In genomic region chr12:126258190-126258589, GRCh38 we compare ENCODE assay signal across 35 cellular contexts.
DNase-seq lines count a peak whose midpoint lies in the region; ATAC-seq and TF ChIP-seq lines count a peak whose summit lies in the region.
"Had no signal": no experiment of that assay in that cellular context is flagged by ENCODE, and none has a peak within 500 bp of the region (broad histone marks: within the 10 kb centered on the region; RNA-seq: fewer than 3 reads in every experiment).

No MANE protein-coding gene starts in this region.

- TF ChIP-seq CTCF in esophagus muscularis mucosa (IDR thresholded peaks at IDR 0.05) (no peak), lung (IDR thresholded peaks at IDR 0.05; ENCODE audit: control extremely low read depth, extremely low read depth) (no peak), type B pancreatic cell (conservative IDR thresholded peaks at IDR 0.05) (no peak), neural progenitor cell (IDR thresholded peaks at IDR 0.05) (no peak)

- no peak overlapping the region for H2BK5ac ChIP-seq in neuronal stem cell (ENCODE audit: low read length)

- H3K27me3 Mint-ChIP-seq in type B pancreatic cell (peaks cover 16% of the 10 kb centered on the region), neural progenitor cell (ENCODE audit: insufficient read depth, low read depth) (peaks cover 2% of the 10 kb centered on the region)
- H3K27me3 Mint-ChIP-seq: B cell; CD4-positive, alpha-beta memory T cell; CD4-positive, alpha-beta T cell; CD4-positive, CD25-positive, alpha-beta regulatory T cell; CD8-positive, alpha-beta memory T cell had no signal

- no peak overlapping the region for H2BK12ac ChIP-seq in neuronal stem cell (ENCODE audit: low read length)

- H3K27me3 ChIP-seq in esophagus muscularis mucosa (no peaks in the 10 kb centered on the region), lung (ENCODE audit: control insufficient read depth, insufficient read depth) (no peaks in the 10 kb centered on the region), neuronal stem cell (ENCODE audit: control insufficient read depth in 3 of 3, insufficient read depth in 3 of 3, low read depth in 1 of 3, low read length in 3 of 3) (no peaks in the 10 kb centered on the region), neural progenitor cell (no peaks in the 10 kb centered on the region)
- H3K27me3 ChIP-seq: BE2C; BLaER1; BLaER1 treated with 17β-estradiol and CSF1 and Interleukin-3, amounts not matched to agents 10 nM and 100 nM had no signal

- no peak overlapping the region for H4K8ac ChIP-seq in neuronal stem cell (ENCODE audit: low read depth, low read length)

- H3K4me1 Mint-ChIP-seq in type B pancreatic cell (ENCODE audit: unreplicated experiment) (no peaks in the 10 kb centered on the region), neural progenitor cell (no peaks in the 10 kb centered on the region)
- H3K4me1 Mint-ChIP-seq: B cell; CD14-positive monocyte; CD4-positive, alpha-beta memory T cell; CD4-positive, CD25-positive, alpha-beta regulatory T cell; CD8-positive, alpha-beta memory T cell had no signal

- H3K27ac ChIP-seq in esophagus muscularis mucosa (replicated peaks in 1 of 4) (no peak overlapping the region), lung (ENCODE audit: low read depth in 1 of 2, low read length in 1 of 2) (no peak overlapping the region), neuronal stem cell (replicated peaks; ENCODE audit: low read length) (no peak overlapping the region), neural progenitor cell (no peak overlapping the region)
- H3K27ac ChIP-seq: 22Rv1; A549; BLaER1; BLaER1 treated with 17β-estradiol and CSF1 and Interleukin-3, amounts not matched to agents 10 nM and 100 nM; C4-2B had no signal

- intact Hi-C loops in esophagus muscularis mucosa (cut with DNase I) = no loop called here

- no peak overlapping the region for H2BK15ac ChIP-seq in neuronal stem cell (ENCODE audit: low read length)

- 86% methylated on average over 3 of the region's 3 CpGs for WGBS in esophagus muscularis mucosa
- WGBS in lung, 2 donors = 90 to 93% methylated on average over 3 of the region's 3 CpGs
- whole genome bisulfite sequencing in neuronal stem cell (ENCODE audit: extremely low coverage in 2 of 2, insufficient read length in 2 of 2, insufficient replicate concordance in 1 of 2), 2 donors = no CpG with 5 or more reads among the region's 3 CpGs

- H3K27ac Mint-ChIP-seq in type B pancreatic cell = no peak overlapping the region
- no peak overlapping the region for H3K27ac Mint-ChIP-seq in neural progenitor cell
- H3K27ac Mint-ChIP-seq: B cell; CD4-positive, alpha-beta memory T cell; CD4-positive, alpha-beta T cell; CD4-positive, CD25-positive, alpha-beta regulatory T cell; CD8-positive, alpha-beta memory T cell; CD8-positive, alpha-beta T cell had no signal

- H3K9me3 ChIP-seq in esophagus muscularis mucosa (no peaks in the 10 kb centered on the region), lung (ENCODE audit: control insufficient read depth in 2 of 2, insufficient read depth in 1 of 2, low read length in 1 of 2) (peaks cover 0 to 2% of the 10 kb centered on the region in 2 donors), neuronal stem cell (replicated peaks in 1 of 2; ENCODE audit: control insufficient read depth in 2 of 2, insufficient read depth in 1 of 2, low read depth in 1 of 2, low read length in 2 of 2) (no peaks in the 10 kb centered on the region), neural progenitor cell (ENCODE audit: low read depth) (no peaks in the 10 kb centered on the region)
- H3K9me3 ChIP-seq: A549; BLaER1; BLaER1 treated with 17β-estradiol and CSF1 and Interleukin-3, amounts not matched to agents 10 nM and 100 nM; Caco-2 had no signal

- no peaks in the 10 kb centered on the region for H3F3A ChIP-seq in neural progenitor cell (ENCODE audit: low read depth)

- no peak overlapping the region for H3K4me3 ChIP-seq in esophagus muscularis mucosa
- H3K4me3 ChIP-seq in lung = no peak overlapping the region
- H3K4me3 ChIP-seq in neuronal stem cell (ENCODE audit: low read length in 2 of 2) = no peak overlapping the region
- no peak overlapping the region for H3K4me3 ChIP-seq in neural progenitor cell
- H3K4me3 ChIP-seq: A549; BLaER1; BLaER1 treated with 17β-estradiol and CSF1 and Interleukin-3, amounts not matched to agents 10 nM and 100 nM had no signal

- no peaks in the 10 kb centered on the region for H3K79me2 ChIP-seq in neural progenitor cell (ENCODE audit: low read depth)

- no peaks in the 10 kb centered on the region for H3K4me1 ChIP-seq in esophagus muscularis mucosa
- H3K4me1 ChIP-seq in lung (ENCODE audit: control insufficient read depth in 2 of 2, insufficient read depth in 2 of 2, low read length in 2 of 2) = no peaks in the 10 kb centered on the region
- H3K4me1 ChIP-seq in neuronal stem cell (ENCODE audit: control insufficient read depth in 2 of 2, insufficient read depth in 1 of 2, low read depth in 1 of 2, low read length in 2 of 2) = peaks cover 0 to 6% of the 10 kb centered on the region in 2 donors
- H3K4me1 ChIP-seq in neural progenitor cell = no peaks in the 10 kb centered on the region
- H3K4me1 ChIP-seq: A549; BE2C; BLaER1; BLaER1 treated with 17β-estradiol and CSF1 and Interleukin-3, amounts not matched to agents 10 nM and 100 nM; Caco-2 had no signal

- no peak overlapping the region for H3K4ac ChIP-seq in neuronal stem cell (ENCODE audit: low read length)

- no peak for TF ChIP-seq POLR2A in esophagus muscularis mucosa (IDR thresholded peaks at IDR 0.05; ENCODE audit: low read depth)

- DNase-seq in esophagus muscularis mucosa (ENCODE audit: extremely low spot score) (peak; percentile 77), lung (ENCODE audit: low spot score) (peak; percentile 7), neuronal stem cell (ENCODE audit: low spot score) (no peak), retina (peak; percentile 32), type B pancreatic cell (ENCODE audit: extremely low spot score, unreplicated experiment) (no peak), germinal center (ENCODE audit: low spot score) (no peak), NCI-H524 (lab: John Stamatoyannopoulos, UW) (no peak), neural progenitor cell (ENCODE audit: low spot score) (no peak)
- DNase-seq: 8988T; ACHN; AML-193; BE2C; C1 segment of cervical spinal cord; Caco-2; Calu3; CD4-positive, alpha-beta memory T cell; CD4-positive, alpha-beta T cell; CD4-positive, CD25-positive, alpha-beta regulatory T cell; CD8-positive, alpha-beta memory T cell; CD8-positive, alpha-beta T cell; COR-L47; DMS 273 treated with DMSO at 0.1 percent for 48 hours; DMS153; DMS53; DMS79; DMS79 treated with DMSO at 0.1 percent for 48 hours; DND-41; EL had no signal

- H3K79me1 ChIP-seq in neuronal stem cell (ENCODE audit: low read depth, low read length) = no peaks in the 10 kb centered on the region

- no peak overlapping the region for H4K91ac ChIP-seq in neuronal stem cell (ENCODE audit: low read depth, low read length, poor library complexity)

- H3K36me3 Mint-ChIP-seq in type B pancreatic cell = no peaks in the 10 kb centered on the region
- no peaks in the 10 kb centered on the region for H3K36me3 Mint-ChIP-seq in neural progenitor cell
- H3K36me3 Mint-ChIP-seq: CD14-positive monocyte; CD4-positive, alpha-beta memory T cell; CD4-positive, CD25-positive, alpha-beta regulatory T cell; CD8-positive, alpha-beta memory T cell; CD8-positive, alpha-beta T cell had no signal

- H2AFZ ChIP-seq in neuronal stem cell (ENCODE audit: low read length) (no peak overlapping the region), neural progenitor cell (replicated peaks) (no peak overlapping the region)

- no peak for TF ChIP-seq EP300 in esophagus muscularis mucosa (IDR thresholded peaks at IDR 0.05)

- no peak for ATAC-seq in lung (ENCODE audit: insufficient read depth, low FRiP score)
- ATAC-seq: A549; CD8-positive, alpha-beta T cell had no signal

- no peak overlapping the region for H3K23ac ChIP-seq in neuronal stem cell (ENCODE audit: low read depth, low read length, poor library complexity)

- H2AK5ac ChIP-seq in neuronal stem cell (ENCODE audit: low read depth, low read length) = no peak overlapping the region

- H3K4me3 Mint-ChIP-seq in type B pancreatic cell = no peak overlapping the region
- no peak overlapping the region for H3K4me3 Mint-ChIP-seq in neural progenitor cell
- H3K4me3 Mint-ChIP-seq: B cell; CD14-positive monocyte; CD4-positive, alpha-beta memory T cell; CD4-positive, alpha-beta T cell; CD4-positive, CD25-positive, alpha-beta regulatory T cell; CD8-positive, alpha-beta memory T cell; CD8-positive, alpha-beta T cell had no signal

- H3K18ac ChIP-seq in neuronal stem cell (ENCODE audit: low read length) = peak overlapping the region; percentile 84

- no peaks in the 10 kb centered on the region for H4K20me1 ChIP-seq in neural progenitor cell (ENCODE audit: low read depth)
- H4K20me1 ChIP-seq: BLaER1; BLaER1 treated with 17β-estradiol and CSF1 and Interleukin-3, amounts not matched to agents 10 nM and 100 nM had no signal

- H3K9me3 Mint-ChIP-seq in type B pancreatic cell (no peaks in the 10 kb centered on the region), neural progenitor cell (no peaks in the 10 kb centered on the region)

- H3K9ac ChIP-seq in neuronal stem cell (ENCODE audit: low read depth, low read length, poor library complexity) (no peak overlapping the region), neural progenitor cell (no peak overlapping the region)
- H3K9ac ChIP-seq: BLaER1; BLaER1 treated with 17β-estradiol and CSF1 and Interleukin-3, amounts not matched to agents 10 nM and 100 nM had no signal

- no peak overlapping the region for H2BK120ac ChIP-seq in neuronal stem cell (ENCODE audit: low read depth, low read length)

- H3K4me2 ChIP-seq in neuronal stem cell (ENCODE audit: insufficient read depth, low read length, poor library complexity, severe bottlenecking) (no peak overlapping the region), neural progenitor cell (no peak overlapping the region)
- H3K4me2 ChIP-seq: A549; BLaER1; BLaER1 treated with 17β-estradiol and CSF1 and Interleukin-3, amounts not matched to agents 10 nM and 100 nM had no signal

- H3K14ac ChIP-seq in neuronal stem cell (ENCODE audit: low read length) = no peak overlapping the region

- H3K36me3 ChIP-seq in esophagus muscularis mucosa (no peaks in the 10 kb centered on the region), lung (ENCODE audit: control insufficient read depth in 2 of 2, insufficient read depth in 2 of 2, low read length in 2 of 2) (no peaks in the 10 kb centered on the region), neuronal stem cell (replicated peaks in 1 of 2; ENCODE audit: control insufficient read depth in 2 of 2, insufficient read depth in 2 of 2, low read length in 2 of 2) (no peaks in the 10 kb centered on the region), neural progenitor cell (no peaks in the 10 kb centered on the region)
- H3K36me3 ChIP-seq: BE2C; BLaER1; BLaER1 treated with 17β-estradiol and CSF1 and Interleukin-3, amounts not matched to agents 10 nM and 100 nM had no signal

Comparison
In these comparisons a context has a peak if more than half of its experiments do, and no peak if none do; other contexts are left out.
1. DNase-seq: peak in esophagus muscularis mucosa (single experiment), lung (single experiment) and retina (single experiment); none in neuronal stem cell (single experiment), type B pancreatic cell (single experiment), germinal center (single experiment), NCI-H524 (0 of 2) and neural progenitor cell (single experiment).